ENCODE assay signal across 9 cellular contexts in the genomic region with DNA sequence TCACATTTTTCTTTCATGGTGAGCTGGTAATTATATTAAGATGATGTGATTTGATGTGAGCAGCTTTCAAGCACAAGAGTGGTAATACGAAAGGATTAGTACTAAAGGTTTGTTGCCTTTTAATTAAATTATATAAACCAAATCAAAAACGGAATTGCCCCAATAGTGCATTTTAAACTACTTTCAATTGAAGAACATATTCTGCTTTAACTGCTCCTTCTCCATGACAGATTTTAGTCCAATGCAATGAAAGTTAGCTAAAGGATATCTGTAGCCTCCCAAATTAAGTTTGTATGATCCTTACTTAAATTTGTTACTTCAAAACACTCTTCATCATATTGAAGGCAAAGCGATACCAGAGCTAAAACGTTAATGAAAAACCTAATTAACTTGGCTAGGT.
"Had no signal": no experiment of that assay in that cellular context is flagged by ENCODE, and none has a peak within 500 bp of the region (broad histone marks: within the 10 kb centered on the region; RNA-seq: fewer than 3 reads in every experiment).

No MANE protein-coding gene starts in this region.

- H3K4me3 ChIP-seq: GM23248 had no signal

- H3K9me3 Mint-ChIP-seq: H9, IgD-negative memory B cell had no signal

- DNase-seq: GM23248, GOT3, H9, HCEC 1CT, KBM-7 had no signal

- H3K27ac Mint-ChIP-seq: IgD-negative memory B cell had no signal

- H3K27ac ChIP-seq: GM23248, KMS-11 had no signal

- H3K36me3 Mint-ChIP-seq: IgD-negative memory B cell had no signal

- H3K9ac ChIP-seq: GM23248, KMS-11 had no signal

- H3K27me3 Mint-ChIP-seq: IgD-negative memory B cell had no signal

- H2AFZ ChIP-seq: GM23248 had no signal

- FAIRE-seq: H54, HepG2 had no signal

- H3K4me2 ChIP-seq: KMS-11 had no signal

- H3K4me1 Mint-ChIP-seq: IgD-negative memory B cell had no signal

- H3K4me3 Mint-ChIP-seq: H9, IgD-negative memory B cell had no signal

- ATAC-seq: HepG2 had no signal
